Comparison of ENCODE assay signal across 29 cellular contexts in the genomic region with DNA sequence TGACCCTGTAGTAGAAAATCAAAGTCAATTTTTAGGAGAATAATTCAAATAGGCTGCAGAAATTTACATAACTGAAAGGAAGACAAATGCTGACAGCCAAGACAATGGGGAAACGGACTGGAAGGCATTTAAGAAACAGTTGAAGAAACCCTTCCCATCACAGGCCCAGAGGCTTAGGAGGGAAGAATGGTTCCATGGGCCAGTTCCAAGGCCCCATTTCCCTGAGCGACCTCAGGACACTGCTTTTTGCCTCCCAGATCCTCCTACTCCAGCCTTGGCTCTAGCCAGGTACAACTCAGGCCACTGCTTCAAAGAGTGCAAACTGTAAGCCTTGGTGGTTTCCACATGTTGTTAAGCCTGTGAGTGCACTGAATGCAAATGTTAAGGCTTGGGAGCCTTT.
"Had no signal": no experiment of that assay in that cellular context is flagged by ENCODE, and none has a peak within 500 bp of the region (broad histone marks: within the 10 kb centered on the region; RNA-seq: fewer than 3 reads in every experiment).

No MANE protein-coding gene starts in this region.

- ATAC-seq: effector memory CD8-positive, alpha-beta T cell; esophagus mucosa; foreskin keratinocyte; gastrocnemius medialis; gastroesophageal sphincter; heart left ventricle; heart right ventricle had no signal

- H3K36me3 ChIP-seq: esophagus muscularis mucosa, esophagus squamous epithelium, gastrocnemius medialis, gastroesophageal sphincter, heart left ventricle, heart right ventricle had no signal

- H3K27me3 Mint-ChIP-seq: dendritic cell treated with granulocyte-macrophage colony-stimulating factor and Interleukin-4, amounts not matched to agents 40 ng/mL and 50 ng/mL, for 4 days; effector memory CD8-positive, alpha-beta T cell had no signal

- H3K27me3 ChIP-seq: dorsolateral prefrontal cortex, esophagus muscularis mucosa, esophagus squamous epithelium, foreskin keratinocyte, gastrocnemius medialis, gastroesophageal sphincter, heart left ventricle, heart right ventricle, hepatocyte had no signal

- H3K27ac Mint-ChIP-seq: dendritic cell treated with granulocyte-macrophage colony-stimulating factor and Interleukin-4, amounts not matched to agents 40 ng/mL and 50 ng/mL, for 4 days; endodermal cell had no signal

- H3K4me2 ChIP-seq: hepatocyte had no signal

- H3K27ac ChIP-seq: coronary artery, dorsolateral prefrontal cortex, epithelial cell of prostate, esophagus muscularis mucosa, esophagus squamous epithelium, foreskin keratinocyte, gastrocnemius medialis, gastroesophageal sphincter, heart left ventricle, heart right ventricle, hepatocyte had no signal

- FAIRE-seq: endometrium, endothelial cell of umbilical vein, frontal cortex had no signal

- H3K4me3 Mint-ChIP-seq: dendritic cell treated with granulocyte-macrophage colony-stimulating factor and Interleukin-4, amounts not matched to agents 40 ng/mL and 50 ng/mL, for 4 days; endodermal cell had no signal

- H3K79me2 ChIP-seq: hepatocyte had no signal

- H2AFZ ChIP-seq: hepatocyte had no signal

- H3K4me1 ChIP-seq: esophagus muscularis mucosa, esophagus squamous epithelium, foreskin keratinocyte, gastrocnemius medialis, gastroesophageal sphincter had no signal

- H3K4me3 ChIP-seq: coronary artery, dorsolateral prefrontal cortex, esophagus muscularis mucosa, esophagus squamous epithelium, gastrocnemius medialis, gastroesophageal sphincter, heart left ventricle, heart right ventricle, hepatocyte had no signal

- DNase-seq: cortex of kidney; dermis blood vessel endothelial cell; dorsolateral prefrontal cortex; effector CD4-positive, alpha-beta T cell; effector CD8-positive, alpha-beta T cell; effector memory CD4-positive, alpha-beta T cell; effector memory CD8-positive, alpha-beta T cell; endodermal cell; erythroblast; esophagus squamous epithelium; foreskin fibroblast; foreskin keratinocyte; foreskin melanocyte; gastrocnemius medialis; glutamatergic neuron; head of caudate nucleus; heart left ventricle; heart right ventricle; hippocampal formation had no signal

- H3K4me1 Mint-ChIP-seq: endodermal cell had no signal

- H3K9me3 ChIP-seq: gastrocnemius medialis had no signal
